15 cellular contexts compared by ENCODE assay signal in genomic region chr1:111921948-111922347, GRCh38.
DNase-seq lines count a peak whose midpoint lies in the region; TF ChIP-seq lines count a peak whose summit lies in the region.
"Had no signal": no experiment of that assay in that cellular context is flagged by ENCODE, and none has a peak within 500 bp of the region (broad histone marks: within the 10 kb centered on the region; RNA-seq: fewer than 3 reads in every experiment).

No MANE protein-coding gene starts in this region.

- DNase-seq in dorsolateral prefrontal cortex (no peak), medulla oblongata (ENCODE audit: extremely low spot score) (peak; percentile 60), RPMI8226 (no peak), NCI-H446 treated with DMSO at 0.1 percent for 48 hours (lab: John Stamatoyannopoulos, UW) (no peak), NCI-H526 treated with DMSO at 0.1 percent for 48 hours (lab: John Stamatoyannopoulos, UW) (no peak)
- DNase-seq: CD8-positive, alpha-beta T cell; COR-L47; DMS153; DMS79 treated with DMSO at 0.1 percent for 48 hours; EL had no signal

- H3K4me3 Mint-ChIP-seq in brain: no peak overlapping the region
- H3K4me3 Mint-ChIP-seq: CD14-positive monocyte; CD8-positive, alpha-beta T cell had no signal

- H3K4me1 Mint-ChIP-seq in brain: peaks cover 66% of the 10 kb centered on the region

- H3K27ac Mint-ChIP-seq in brain: peak overlapping the region in 4 of 5 experiments; percentile 9 to 97 (median 80)
- H3K27ac Mint-ChIP-seq: CD8-positive, alpha-beta T cell had no signal

- no peaks in the 10 kb centered on the region for H3K9me3 Mint-ChIP-seq in brain
- H3K9me3 Mint-ChIP-seq: CD14-positive monocyte; CD8-positive, alpha-beta T cell had no signal

- H3K27me3 ChIP-seq in dorsolateral prefrontal cortex: no peaks in the 10 kb centered on the region

- peaks cover 4% of the 10 kb centered on the region for H3K27me3 Mint-ChIP-seq in brain

- no peak for TF ChIP-seq CTCF in brain (conservative IDR thresholded peaks at IDR 0.05)
- TF ChIP-seq CTCF in dorsolateral prefrontal cortex (IDR thresholded peaks at IDR 0.05 in 54 of 56, conservative IDR thresholded peaks at IDR 0.05 in 2 of 56; ENCODE audit: low read depth in 1 of 56, partially characterized antibody in 56 of 56): no peak

- H3K36me3 Mint-ChIP-seq in brain: no peaks in the 10 kb centered on the region
- H3K36me3 Mint-ChIP-seq: CD14-positive monocyte; CD8-positive, alpha-beta T cell had no signal

- intact Hi-C loops in dorsolateral prefrontal cortex (cut with DNase I): no loop called here

- H3K4me3 ChIP-seq in dorsolateral prefrontal cortex: no peak overlapping the region
- H3K4me3 ChIP-seq: A549, HAP-1 had no signal

- H3K27ac ChIP-seq in dorsolateral prefrontal cortex (peak overlapping the region in 51 of 59 donors; percentile 1 to 94 (median 80)), temporal lobe (ENCODE audit: low read depth, low read length) (peak overlapping the region; percentile 15)
- H3K27ac ChIP-seq: A549 had no signal
